13 cellular contexts compared by ENCODE assay signal in the genomic region with DNA sequence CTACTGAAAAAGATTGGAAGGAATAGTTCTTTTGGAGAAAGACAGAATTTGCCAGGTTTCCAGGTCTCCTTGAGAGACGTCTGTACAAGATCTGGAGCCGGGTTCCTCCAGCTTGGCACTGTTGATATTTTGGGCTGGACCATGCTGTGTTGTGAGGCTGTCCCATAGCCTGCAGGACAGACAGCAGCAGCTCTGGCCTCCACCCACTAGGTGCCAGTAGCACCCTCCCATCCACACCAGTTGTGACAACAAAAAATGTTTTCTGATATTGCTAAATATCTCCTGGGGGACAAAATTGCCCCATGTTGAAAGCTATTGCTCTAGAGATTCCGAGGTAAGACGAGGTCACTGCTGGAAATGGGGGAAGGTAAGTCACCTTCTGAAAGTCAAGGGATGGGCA.
DNase-seq lines count a peak whose midpoint lies in the region; ATAC-seq and TF ChIP-seq lines count a peak whose summit lies in the region.
"Had no signal": no experiment of that assay in that cellular context is flagged by ENCODE, and none has a peak within 500 bp of the region (broad histone marks: within the 10 kb centered on the region; RNA-seq: fewer than 3 reads in every experiment).

No MANE protein-coding gene starts in this region.

- TF ChIP-seq CTCF in upper lobe of right lung (IDR thresholded peaks at IDR 0.05), result peak; percentile 8

- no peaks in the 10 kb centered on the region for H3K9me3 ChIP-seq in upper lobe of right lung
- H3K9me3 ChIP-seq: uterus had no signal

- H3K36me3 ChIP-seq in upper lobe of right lung, result no peaks in the 10 kb centered on the region
- H3K36me3 ChIP-seq: uterus had no signal

- ATAC-seq in HG03565 (IDR thresholded peaks at IDR 0.05; ENCODE audit: unreplicated experiment) (peak; percentile 42), upper lobe of right lung (peak; percentile 20)

- intact Hi-C loops in upper lobe of right lung (cut with DNase I), result no loop called here

- peak; percentile 3 for DNase-seq in activated CD4-positive, alpha-beta T cell treated with anti-CD3 and anti-CD28 coated beads for 48 hours
- DNase-seq in activated CD4-positive, alpha-beta T cell treated with anti-CD3 and anti-CD28 coated beads for 4 hours, result no peak
- DNase-seq in SW480 (ENCODE audit: low spot score), result peak; percentile 14
- no peak for DNase-seq in upper lobe of right lung
- no peak for DNase-seq in globus pallidus (ENCODE audit: low spot score)
- no peak for DNase-seq in COLO668 (lab: John Stamatoyannopoulos, UW; ENCODE audit: unreplicated experiment)
- DNase-seq in NCI-H510A (lab: John Stamatoyannopoulos, UW), result no peak
- DNase-seq: activated CD4-positive, CD25-positive, alpha-beta regulatory T cell treated with anti-CD3 and anti-CD28 coated beads, Interleukin-2, amount 50 U/mL, for 72 hours; NCI-H1436; NCI-H526 treated with DMSO at 0.1 percent for 48 hours; uterus had no signal

- no peaks in the 10 kb centered on the region for H3K4me1 ChIP-seq in upper lobe of right lung
- H3K4me1 ChIP-seq: uterus had no signal

- H3K27me3 ChIP-seq in upper lobe of right lung, result no peaks in the 10 kb centered on the region
- H3K27me3 ChIP-seq: uterus had no signal

- no peak overlapping the region for H3K27ac ChIP-seq in upper lobe of right lung
- H3K27ac ChIP-seq: SK-N-MC, uterus had no signal

- H3K4me3 ChIP-seq in upper lobe of right lung, result no peak overlapping the region
- H3K4me3 ChIP-seq: SK-N-MC, uterus had no signal

Comparison
In these comparisons a context has a peak if more than half of its experiments do, and no peak if none do; other contexts are left out.
1. DNase-seq: peak in activated CD4-positive, alpha-beta T cell treated with anti-CD3 and anti-CD28 coated beads for 48 hours (single experiment) and SW480 (single experiment); none in activated CD4-positive, alpha-beta T cell treated with anti-CD3 and anti-CD28 coated beads for 4 hours (0 of 2), upper lobe of right lung (single experiment), globus pallidus (single experiment), COLO668 (single experiment) and NCI-H510A (single experiment).